In the genomic region with DNA sequence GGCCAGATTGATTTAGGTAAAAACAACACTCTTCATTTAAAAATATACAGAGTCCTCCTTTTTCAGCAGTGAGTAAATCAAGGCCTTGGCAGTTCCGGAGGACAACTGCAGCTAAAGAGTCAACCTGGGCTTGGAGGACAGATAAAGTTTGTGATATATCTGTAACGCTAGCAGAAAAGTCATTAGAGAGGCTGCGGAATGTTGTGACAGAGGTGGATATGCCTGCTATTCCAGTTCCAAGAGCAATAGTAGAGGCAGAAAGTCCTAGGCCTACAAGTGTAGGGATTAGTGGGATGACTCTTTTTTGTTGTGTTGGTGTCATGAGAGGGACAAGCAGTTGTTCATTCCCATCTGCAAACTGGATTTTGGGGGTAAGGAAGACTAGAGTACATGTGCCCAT, we compare ENCODE assay signal across 1 cellular context. TPM values are rescaled to one million over a fixed set of nuclear protein-coding genes. Genes with fewer than 3 reads are reported as not detected.
"Had no signal": no experiment of that assay in that cellular context is flagged by ENCODE, and none has a peak within 500 bp of the region (broad histone marks: within the 10 kb centered on the region; RNA-seq: fewer than 3 reads in every experiment).

No MANE protein-coding gene starts in this region.

RNA-seq across cellular contexts. Expression of a gene that starts 12.8 kb away (rescaled TPM):
- polyA plus RNA-seq: HepG2 had no signal
